In genomic region chrX:109187473-109188168, GRCh38 we compare ENCODE assay signal across 12 cellular contexts.
DNase-seq lines count a peak whose midpoint lies in the region; ATAC-seq and FAIRE-seq lines count a peak whose summit lies in the region.
"Had no signal": no experiment of that assay in that cellular context is flagged by ENCODE, and none has a peak within 500 bp of the region (broad histone marks: within the 10 kb centered on the region; RNA-seq: fewer than 3 reads in every experiment).

No MANE protein-coding gene starts in this region.

- DNase-seq in GM18507 (ENCODE audit: extremely low spot score, insufficient read length, low read depth) = no peak
- no peak for DNase-seq in AG20443 (ENCODE audit: low spot score)
- DNase-seq in hypothalamus (lab: John Stamatoyannopoulos, UW) = no peak
- no peak for DNase-seq in AG08395 (ENCODE audit: low spot score)
- no peak for DNase-seq in amniotic stem cell (lab: John Stamatoyannopoulos, UW)
- DNase-seq: activated CD8-positive, alpha-beta memory T cell treated with anti-CD3 and anti-CD28 coated beads, Interleukin-2, amount 10 ng/mL, durations not matched to agents 7 days and 5 days; anterior cingulate cortex; NCI-H1048; stimulated activated CD4-positive, alpha-beta T cell treated with anti-CD3 and anti-CD28 coated beads, Interleukin-2, amount 100 ng/mL, for 48 hours had no signal

- ATAC-seq in GM19452 (IDR thresholded peaks at IDR 0.05; ENCODE audit: unreplicated experiment) (peak; percentile 81), HG02852 (IDR thresholded peaks at IDR 0.05; ENCODE audit: unreplicated experiment) (peak; percentile 74), HG03469 (IDR thresholded peaks at IDR 0.05; ENCODE audit: unreplicated experiment) (peak; percentile 70)
- ATAC-seq: activated CD8-positive, alpha-beta memory T cell treated with anti-CD3 and anti-CD28 coated beads, Interleukin-2, amount 10 ng/mL, durations not matched to agents 7 days and 5 days had no signal

- FAIRE-seq in GM18507 (lab: Jason Lieb, UNC) = peak; percentile 83
